ENCODE assay signal across 19 cellular contexts in the genomic region with DNA sequence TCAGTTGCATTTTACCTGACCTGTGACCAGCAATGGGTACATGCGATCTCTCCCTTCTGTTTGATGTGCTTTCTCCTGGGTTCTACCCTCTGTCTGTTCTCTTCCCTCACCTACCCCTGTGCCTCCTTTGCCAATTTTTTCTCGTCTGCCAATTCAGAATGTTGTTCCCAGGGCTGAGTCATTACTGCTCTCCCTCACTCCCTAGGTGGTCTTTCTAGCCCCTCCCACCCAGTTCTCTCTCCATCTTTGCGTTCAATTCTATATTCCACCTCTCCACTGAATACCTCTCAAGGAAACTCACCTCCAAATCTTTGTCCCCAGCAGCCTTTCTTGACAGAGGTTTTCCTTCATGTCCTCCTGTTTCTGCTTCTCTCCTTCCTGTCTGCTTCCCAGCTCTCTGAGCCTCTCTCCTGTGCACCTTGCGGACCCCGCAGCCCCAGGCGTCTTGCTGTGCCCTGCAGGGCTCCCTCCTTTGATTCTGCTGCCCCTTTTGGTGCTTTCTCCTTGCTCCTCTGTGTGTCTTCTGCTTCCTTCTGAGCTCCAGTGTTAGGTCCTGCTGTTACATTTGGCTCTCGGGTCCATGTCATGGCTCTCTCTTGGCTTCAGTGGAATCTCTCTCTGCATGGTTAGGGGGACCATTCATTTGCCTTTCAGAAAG.
DNase-seq lines count a peak whose midpoint lies in the region; ATAC-seq and TF ChIP-seq lines count a peak whose summit lies in the region.
"Had no signal": no experiment of that assay in that cellular context is flagged by ENCODE, and none has a peak within 500 bp of the region (broad histone marks: within the 10 kb centered on the region; RNA-seq: fewer than 3 reads in every experiment).

No MANE protein-coding gene starts in this region.

- no peaks in the 10 kb centered on the region for H3K9me2 ChIP-seq in GM23338 (ENCODE audit: insufficient read depth)

- H3K27ac Mint-ChIP-seq in GM23338, result peak overlapping the region; percentile 12; the same call in 1 of the 2 replicates
- H3K27ac Mint-ChIP-seq: CD8-positive, alpha-beta memory T cell had no signal

- WGBS in mesenchymal stem cell, result 72% methylated on average over 7 of the region's 7 CpGs

- TF ChIP-seq CTCF in GM23338 (conservative IDR thresholded peaks at IDR 0.05; ENCODE audit: low read depth in 2 of 2) (no peak), gastrocnemius medialis (IDR thresholded peaks at IDR 0.05 in 4 of 5, conservative IDR thresholded peaks at IDR 0.05 in 1 of 5) (no peak)

- in situ Hi-C loops in gastrocnemius medialis (cut with MboI; ENCODE audit: low sequenced_read_pairs in 4 of 4), result loop anchor here in 1 of 4 donors (25.0 kb wide), 1 partner anchor 257 kb away; a partner anchor contains a TSS

- peak overlapping the region; percentile 45 for H4K8ac ChIP-seq in mesenchymal stem cell (ENCODE audit: low read length)

- no peaks in the 10 kb centered on the region; the same call in 1 of the 2 replicates for H4K20me1 ChIP-seq in GM23338 (replicated peaks; ENCODE audit: insufficient read depth)
- H4K20me1 ChIP-seq: BLaER1 treated with 17β-estradiol and CSF1 and Interleukin-3, amounts not matched to agents 10 nM and 100 nM had no signal

- intact Hi-C loops in gastrocnemius medialis (cut with DNase I; ENCODE audit: low total_unique reads), result no loop called here

- peaks cover 16% of the 10 kb centered on the region for H3K79me1 ChIP-seq in mesenchymal stem cell (replicated peaks; ENCODE audit: low read length, poor library complexity, severe bottlenecking)

- no peak overlapping the region for H4K91ac ChIP-seq in mesenchymal stem cell (ENCODE audit: low read length)

- H2BK12ac ChIP-seq in mesenchymal stem cell (ENCODE audit: low read length in 2 of 2), result no peak overlapping the region

- H3K4me3 Mint-ChIP-seq in GM23338, result no peak overlapping the region
- H3K4me3 Mint-ChIP-seq: CD8-positive, alpha-beta memory T cell had no signal

- H2AFZ ChIP-seq in GM23338 (no peak overlapping the region), mesenchymal stem cell (ENCODE audit: low read depth, low read length) (no peak overlapping the region)

- H3K79me2 ChIP-seq in GM23338 (replicated peaks; ENCODE audit: insufficient read depth), result no peaks in the 10 kb centered on the region

- H3K9me3 ChIP-seq in adipocyte (ENCODE audit: control insufficient read depth, low read length), result no peaks in the 10 kb centered on the region
- no peaks in the 10 kb centered on the region for H3K9me3 ChIP-seq in mesenchymal stem cell (ENCODE audit: control insufficient read depth, low read length)
- no peaks in the 10 kb centered on the region for H3K9me3 ChIP-seq in gastrocnemius medialis
- H3K9me3 ChIP-seq: A549; BLaER1 treated with 17β-estradiol and CSF1 and Interleukin-3, amounts not matched to agents 10 nM and 100 nM had no signal

- no peak overlapping the region for H2AK5ac ChIP-seq in mesenchymal stem cell (ENCODE audit: low read length, severe bottlenecking)

- H3F3A ChIP-seq in GM23338 (replicated peaks; ENCODE audit: low read depth), result no peaks in the 10 kb centered on the region

- H3K9me3 Mint-ChIP-seq in GM23338, result no peaks in the 10 kb centered on the region
- H3K9me3 Mint-ChIP-seq: CD8-positive, alpha-beta memory T cell had no signal

- H3K18ac ChIP-seq in mesenchymal stem cell (ENCODE audit: low read depth in 1 of 2, low read length in 2 of 2), result no peak overlapping the region

- DNase-seq in GM23338 (ENCODE audit: low spot score) (no peak), adipocyte (ENCODE audit: low read depth) (no peak), mesenchymal stem cell (no peak), gastrocnemius medialis (no peak), SKM-1 (lab: John Stamatoyannopoulos, UW; ENCODE audit: unreplicated experiment) (no peak), NCI-H446 (lab: John Stamatoyannopoulos, UW) (no peak)
- DNase-seq: CD8-positive, alpha-beta memory T cell; DMS 273 treated with DMSO at 0.1 percent for 48 hours; NCI-H1417 treated with DMSO at 0.1 percent for 48 hours; NCI-H1930; NCI-H69; OCI-M1; SHP77 treated with DMSO at 0.1 percent for 48 hours had no signal

- no peak overlapping the region for H3K4ac ChIP-seq in mesenchymal stem cell (ENCODE audit: low read depth in 1 of 2, low read length in 2 of 2)

- H2BK120ac ChIP-seq in mesenchymal stem cell (ENCODE audit: low read depth, low read length), result no peak overlapping the region

- no peak overlapping the region for H3K4me2 ChIP-seq in GM23338
- no peak overlapping the region for H3K4me2 ChIP-seq in mesenchymal stem cell (ENCODE audit: low read length, poor library complexity, severe bottlenecking)
- H3K4me2 ChIP-seq: A549; BLaER1 treated with 17β-estradiol and CSF1 and Interleukin-3, amounts not matched to agents 10 nM and 100 nM had no signal

- H3K27me3 ChIP-seq in GM23338 (ENCODE audit: insufficient read depth) (no peaks in the 10 kb centered on the region), adipocyte (replicated peaks; ENCODE audit: control insufficient read depth, insufficient read depth, low read length) (no peaks in the 10 kb centered on the region), mesenchymal stem cell (ENCODE audit: control insufficient read depth in 1 of 2, insufficient read depth in 1 of 2, low read length in 2 of 2) (no peaks in the 10 kb centered on the region), gastrocnemius medialis (no peaks in the 10 kb centered on the region)
- H3K27me3 ChIP-seq: BLaER1 treated with 17β-estradiol and CSF1 and Interleukin-3, amounts not matched to agents 10 nM and 100 nM had no signal

- H3K14ac ChIP-seq in mesenchymal stem cell (ENCODE audit: low read length in 2 of 2), result no peak overlapping the region

- H2BK5ac ChIP-seq in mesenchymal stem cell (ENCODE audit: low read depth, low read length, poor library complexity, severe bottlenecking), result no peak overlapping the region

- H3K9ac ChIP-seq in adipocyte (ENCODE audit: low read length) (peak overlapping the region; percentile 61), mesenchymal stem cell (ENCODE audit: low read length) (no peak overlapping the region)
- H3K9ac ChIP-seq: BLaER1 treated with 17β-estradiol and CSF1 and Interleukin-3, amounts not matched to agents 10 nM and 100 nM had no signal

- no peaks in the 10 kb centered on the region for H3K4me1 ChIP-seq in GM23338 (ENCODE audit: insufficient read depth)
- peaks cover 35% of the 10 kb centered on the region for H3K4me1 ChIP-seq in adipocyte (ENCODE audit: control insufficient read depth, insufficient read depth, low read length)
- peaks cover 4% of the 10 kb centered on the region for H3K4me1 ChIP-seq in mesenchymal stem cell (ENCODE audit: control insufficient read depth, insufficient read depth, low read depth, low read length)
- H3K4me1 ChIP-seq in gastrocnemius medialis, result peaks cover 33 to 36% of the 10 kb centered on the region in 2 donors

- H3K36me3 ChIP-seq in GM23338 (ENCODE audit: insufficient read depth) (no peaks in the 10 kb centered on the region), adipocyte (ENCODE audit: control insufficient read depth, insufficient read depth, low read length, severe bottlenecking) (no peaks in the 10 kb centered on the region), mesenchymal stem cell (ENCODE audit: control insufficient read depth in 1 of 2, insufficient read depth in 2 of 2, low read depth in 1 of 2, low read length in 2 of 2) (peaks cover 4 to 5% of the 10 kb centered on the region in 2 experiments), gastrocnemius medialis (no peaks in the 10 kb centered on the region)
- H3K36me3 ChIP-seq: BLaER1 treated with 17β-estradiol and CSF1 and Interleukin-3, amounts not matched to agents 10 nM and 100 nM had no signal

- H3K27me3 Mint-ChIP-seq in GM23338 (ENCODE audit: insufficient read depth, low read depth, poor library complexity), result peaks cover 8% of the 10 kb centered on the region

- H3K23ac ChIP-seq in mesenchymal stem cell (ENCODE audit: low read length in 2 of 2), result no peak overlapping the region

- no peak overlapping the region for H2BK15ac ChIP-seq in mesenchymal stem cell (ENCODE audit: low read depth, poor library complexity, severe bottlenecking)

- no peak overlapping the region for H3K4me3 ChIP-seq in GM23338
- no peak overlapping the region for H3K4me3 ChIP-seq in adipocyte (ENCODE audit: low read length)
- no peak overlapping the region for H3K4me3 ChIP-seq in mesenchymal stem cell (ENCODE audit: insufficient read depth in 1 of 2, low read depth in 1 of 2, low read length in 2 of 2)
- no peak overlapping the region for H3K4me3 ChIP-seq in gastrocnemius medialis
- H3K4me3 ChIP-seq: A549; BLaER1 treated with 17β-estradiol and CSF1 and Interleukin-3, amounts not matched to agents 10 nM and 100 nM; K562 had no signal

- peaks cover 11% of the 10 kb centered on the region for H3K4me1 Mint-ChIP-seq in GM23338
- H3K4me1 Mint-ChIP-seq: CD8-positive, alpha-beta memory T cell had no signal

- H3K27ac ChIP-seq in GM23338 (ENCODE audit: low read depth), result no peak overlapping the region
- H3K27ac ChIP-seq in mesenchymal stem cell (ENCODE audit: low read length, poor library complexity, severe bottlenecking), result no peak overlapping the region
- peak overlapping the region in 3 of 4 donors; percentile 66 to 75 (median 71) for H3K27ac ChIP-seq in gastrocnemius medialis

- no peaks in the 10 kb centered on the region; the same call in 2 of the 3 replicates for H3K36me3 Mint-ChIP-seq in GM23338 (ENCODE audit: low read depth)

- ATAC-seq in GM23338, result peak; percentile 58
- no peak for ATAC-seq in gastrocnemius medialis
- no peak for ATAC-seq in GM18873 (IDR thresholded peaks at IDR 0.05; ENCODE audit: low FRiP score, unreplicated experiment)
- ATAC-seq in GM19452 (IDR thresholded peaks at IDR 0.05; ENCODE audit: unreplicated experiment), result no peak
- ATAC-seq: A549, HCT116, K562 had no signal

- no peak for TF ChIP-seq POLR2A in gastrocnemius medialis (IDR thresholded peaks at IDR 0.05)

TF ChIP-seq in GM23338, 12 proteins besides CTCF, POLR2A, EP300 and RAD21 (continues in another document):
- TF ChIP-seq EZH2 (IDR thresholded peaks at IDR 0.05; ENCODE audit: low read depth, unreplicated experiment), result no peak
- TF ChIP-seq, protein P1, sequence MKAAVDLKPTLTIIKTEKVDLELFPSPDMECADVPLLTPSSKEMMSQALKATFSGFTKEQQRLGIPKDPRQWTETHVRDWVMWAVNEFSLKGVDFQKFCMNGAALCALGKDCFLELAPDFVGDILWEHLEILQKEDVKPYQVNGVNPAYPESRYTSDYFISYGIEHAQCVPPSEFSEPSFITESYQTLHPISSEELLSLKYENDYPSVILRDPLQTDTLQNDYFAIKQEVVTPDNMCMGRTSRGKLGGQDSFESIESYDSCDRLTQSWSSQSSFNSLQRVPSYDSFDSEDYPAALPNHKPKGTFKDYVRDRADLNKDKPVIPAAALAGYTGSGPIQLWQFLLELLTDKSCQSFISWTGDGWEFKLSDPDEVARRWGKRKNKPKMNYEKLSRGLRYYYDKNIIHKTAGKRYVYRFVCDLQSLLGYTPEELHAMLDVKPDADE (IDR thresholded peaks at IDR 0.05), result no peak
- no peak for TF ChIP-seq STAT1 (IDR thresholded peaks at IDR 0.05; ENCODE audit: unreplicated experiment)
- no peak for TF ChIP-seq ZNF331 (CRISPR knock-in tag; IDR thresholded peaks at IDR 0.05; ENCODE audit: low read depth)
- no peak for TF ChIP-seq CREB1 (CRISPR knock-in tag; IDR thresholded peaks at IDR 0.05; ENCODE audit: low read depth)
- no peak for TF ChIP-seq JUNB (IDR thresholded peaks at IDR 0.05; ENCODE audit: unreplicated experiment)

Comparison
In these comparisons a context has a peak if more than half of its experiments do, and no peak if none do; other contexts are left out.
1. H3K27ac ChIP-seq: peak in gastrocnemius medialis (3 of 4); none in GM23338 (single experiment) and mesenchymal stem cell (single experiment).